In genomic region chr17:49235896-49236295, GRCh38 we compare ENCODE assay signal across 17 cellular contexts. TPM values are rescaled to one million over a fixed set of nuclear protein-coding genes. Genes with fewer than 3 reads are reported as not detected.
DNase-seq lines count a peak whose midpoint lies in the region; ATAC-seq and TF ChIP-seq lines count a peak whose summit lies in the region.
"Had no signal": no experiment of that assay in that cellular context is flagged by ENCODE, and none has a peak within 500 bp of the region (broad histone marks: within the 10 kb centered on the region; RNA-seq: fewer than 3 reads in every experiment).

No MANE protein-coding gene starts in this region.

- H3K4me1 Mint-ChIP-seq in CD14-positive monocyte, result peaks cover 36% of the 10 kb centered on the region
- peaks cover 27% of the 10 kb centered on the region for H3K4me1 Mint-ChIP-seq in GM23338
- peaks cover 27% of the 10 kb centered on the region for H3K4me1 Mint-ChIP-seq in dendritic cell treated with granulocyte-macrophage colony-stimulating factor and Interleukin-4, amounts not matched to agents 40 ng/mL and 50 ng/mL, for 4 days (ENCODE audit: low read depth)

- no peak overlapping the region for H3K4me2 ChIP-seq in GM23338
- no peak overlapping the region for H3K4me2 ChIP-seq in osteoblast (ENCODE audit: insufficient read depth, low read length)
- H3K4me2 ChIP-seq: BLaER1, KMS-11 had no signal

- peaks cover 4% of the 10 kb centered on the region; the same call in 1 of the 2 replicates for H3F3A ChIP-seq in GM23338 (replicated peaks; ENCODE audit: low read depth)

- peaks cover 0 to 3% (median 2%) of the 10 kb centered on the region in 7 donors for H3K9me3 Mint-ChIP-seq in CD14-positive monocyte
- no peaks in the 10 kb centered on the region for H3K9me3 Mint-ChIP-seq in GM23338
- no peaks in the 10 kb centered on the region for H3K9me3 Mint-ChIP-seq in dendritic cell treated with granulocyte-macrophage colony-stimulating factor and Interleukin-4, amounts not matched to agents 40 ng/mL and 50 ng/mL, for 4 days
- H3K9me3 Mint-ChIP-seq: CD8-positive, alpha-beta T cell had no signal

- no peaks in the 10 kb centered on the region for H3K9me2 ChIP-seq in GM23338 (ENCODE audit: insufficient read depth)

- H3K36me3 ChIP-seq in GM23338 (ENCODE audit: insufficient read depth) (no peaks in the 10 kb centered on the region), osteoblast (ENCODE audit: insufficient read depth, low read length) (no peaks in the 10 kb centered on the region)
- H3K36me3 ChIP-seq: BLaER1 had no signal

- H4K20me1 ChIP-seq in GM23338 (replicated peaks; ENCODE audit: insufficient read depth) (no peaks in the 10 kb centered on the region), osteoblast (ENCODE audit: insufficient read depth, low read length) (no peaks in the 10 kb centered on the region)
- H4K20me1 ChIP-seq: BLaER1 had no signal

- H3K27me3 ChIP-seq in GM23338 (ENCODE audit: insufficient read depth), result peaks cover 16% of the 10 kb centered on the region
- H3K27me3 ChIP-seq in osteoblast (ENCODE audit: insufficient read depth, low read length), result peaks cover 2% of the 10 kb centered on the region

- H3K27ac Mint-ChIP-seq in CD14-positive monocyte, result peak overlapping the region; percentile 73 to 96 (median 84)
- H3K27ac Mint-ChIP-seq in GM23338, result no peak overlapping the region
- H3K27ac Mint-ChIP-seq in dendritic cell treated with granulocyte-macrophage colony-stimulating factor and Interleukin-4, amounts not matched to agents 40 ng/mL and 50 ng/mL, for 4 days, result peak overlapping the region; percentile 32
- H3K27ac Mint-ChIP-seq: CD8-positive, alpha-beta T cell had no signal

- H3K4me3 ChIP-seq in GM23338 (no peak overlapping the region), osteoblast (ENCODE audit: insufficient read depth, low read length) (no peak overlapping the region)
- H3K4me3 ChIP-seq: BLaER1 had no signal

- TF ChIP-seq CTCF in CD14-positive monocyte (IDR thresholded peaks at IDR 0.05) (no peak), GM23338 (conservative IDR thresholded peaks at IDR 0.05; ENCODE audit: low read depth in 2 of 2) (no peak), osteoblast (IDR thresholded peaks at IDR 0.05; ENCODE audit: extremely low read depth, low read depth, low read length) (no peak)

- H3K79me2 ChIP-seq in GM23338 (replicated peaks; ENCODE audit: insufficient read depth), result no peaks in the 10 kb centered on the region
- H3K79me2 ChIP-seq in osteoblast (ENCODE audit: insufficient read depth, low read length), result no peaks in the 10 kb centered on the region

- H2AFZ ChIP-seq in GM23338, result 0 out of 2 replicates have a peak overlapping the region, but pooled peaks have one; percentile 7
- no peak overlapping the region for H2AFZ ChIP-seq in osteoblast (ENCODE audit: low read length)

- H3K36me3 Mint-ChIP-seq in CD14-positive monocyte (no peaks in the 10 kb centered on the region), GM23338 (ENCODE audit: low read depth) (no peaks in the 10 kb centered on the region)
- no peaks in the 10 kb centered on the region for H3K36me3 Mint-ChIP-seq in dendritic cell treated with granulocyte-macrophage colony-stimulating factor and Interleukin-4, amounts not matched to agents 40 ng/mL and 50 ng/mL, for 4 days (ENCODE audit: low read depth)
- H3K36me3 Mint-ChIP-seq: CD8-positive, alpha-beta T cell had no signal

- ATAC-seq in GM23338 (no peak), GM18858 (IDR thresholded peaks at IDR 0.05; ENCODE audit: unreplicated experiment) (no peak)
- ATAC-seq: CD8-positive, alpha-beta T cell had no signal

- H3K27me3 Mint-ChIP-seq in CD14-positive monocyte (ENCODE audit: low read depth in 3 of 3) (peaks cover 10 to 23% (median 21%) of the 10 kb centered on the region in 3 donors), GM23338 (ENCODE audit: insufficient read depth, low read depth, poor library complexity) (peaks cover 22% of the 10 kb centered on the region)
- H3K27me3 Mint-ChIP-seq in dendritic cell treated with granulocyte-macrophage colony-stimulating factor and Interleukin-4, amounts not matched to agents 40 ng/mL and 50 ng/mL, for 4 days, result peaks cover 17% of the 10 kb centered on the region

- intact Hi-C loops in CD14-positive monocyte (cut with micrococcal nuclease), result no loop called here
- intact Hi-C loops in dendritic cell treated with granulocyte-macrophage colony-stimulating factor and Interleukin-4, amounts not matched to agents 40 ng/mL and 50 ng/mL, for 4 days (cut with micrococcal nuclease), result no loop called here

- H3K4me1 ChIP-seq in GM23338 (ENCODE audit: insufficient read depth), result peaks cover 25% of the 10 kb centered on the region
- H3K4me1 ChIP-seq in osteoblast (ENCODE audit: insufficient read depth, low read length), result peaks cover 4% of the 10 kb centered on the region

- H3K9me3 ChIP-seq in osteoblast (ENCODE audit: low read depth, low read length), result no peaks in the 10 kb centered on the region
- H3K9me3 ChIP-seq: BLaER1 had no signal

- DNase-seq in CD14-positive monocyte (ENCODE audit: low spot score) (no peak), GM23338 (ENCODE audit: low spot score) (no peak), osteoblast (ENCODE audit: insufficient read length, low spot score, missing footprints) (peak; percentile 1), NCI-H1694 treated with DMSO at 0.1 percent for 48 hours (lab: John Stamatoyannopoulos, UW) (no peak), germinal center (ENCODE audit: low spot score) (no peak), NCI-H226 (no peak)
- DNase-seq: Calu3; CD8-positive, alpha-beta T cell; DMS79 treated with DMSO at 0.1 percent for 48 hours; HCEC 1CT had no signal

- H3K4me3 Mint-ChIP-seq in CD14-positive monocyte, result peak overlapping the region in 1 of 2 donors; percentile 59
- H3K4me3 Mint-ChIP-seq in GM23338, result no peak overlapping the region; the same call in 2 of the 3 replicates
- H3K4me3 Mint-ChIP-seq in dendritic cell treated with granulocyte-macrophage colony-stimulating factor and Interleukin-4, amounts not matched to agents 40 ng/mL and 50 ng/mL, for 4 days, result no peak overlapping the region
- H3K4me3 Mint-ChIP-seq: CD8-positive, alpha-beta T cell had no signal

- no peak overlapping the region for H3K27ac ChIP-seq in GM23338 (ENCODE audit: low read depth)
- no peak overlapping the region for H3K27ac ChIP-seq in osteoblast (ENCODE audit: low read depth, low read length)
- H3K27ac ChIP-seq: BLaER1, KMS-11 had no signal

TF ChIP-seq in GM23338, 12 proteins besides CTCF, POLR2A, EP300 and RAD21 (continues in another document):
- TF ChIP-seq EZH2phosphoT487 (IDR thresholded peaks at IDR 0.05; ENCODE audit: unreplicated experiment), result no peak

RNA-seq across cellular contexts. Expression of gene PHOSPHO1, which starts 5.3 kb away (rescaled TPM):
- polyA plus RNA-seq in CD14-positive monocyte (1 to 10 TPM in 1 of 2 donors, under 1 TPM in 1; 0.51 to 1.4 TPM), GM23338 (2016; fragmentation: Nextera tagmentation; extraction: Ambion mirVana) (0.38 and 0.71 TPM in 2 replicates)
- 2.2 and 2.4 TPM in 2 replicates for total RNA-seq in GM23338 (2014; rRNA removed; shearing (Covaris generic))
- 0.29 and 0.36 TPM in 2 replicates for total RNA-seq in osteoblast
- total RNA-seq: Calu3; CD8-positive, alpha-beta T cell had no signal

RNA-seq across cellular contexts. Expression of gene ABI3, which starts 25.4 kb away (rescaled TPM):
- polyA plus RNA-seq in CD14-positive monocyte (10 to 100 TPM; 43.2 to 90.6 TPM), GM23338 (2016; fragmentation: Nextera tagmentation; extraction: Ambion mirVana) (1.8 and 2.4 TPM in 2 replicates)
- total RNA-seq in GM23338 (2014; rRNA removed; shearing (Covaris generic)), result 1.2 and 3.0 TPM in 2 replicates
- under 0.01 and 0.36 TPM in 2 replicates for total RNA-seq in osteoblast
- total RNA-seq: Calu3, H4, LHCN-M2 had no signal

RNA-seq across cellular contexts. Expression of gene GNGT2, which starts 25.5 kb away (rescaled TPM):
- polyA plus RNA-seq in CD14-positive monocyte, result 10 to 100 TPM; 16.7 to 25.1 TPM
- total RNA-seq in GM23338 (2014; rRNA removed; shearing (Covaris generic)), result 0.42 TPM in 1 of 2 replicates, not detected in the other
- polyA plus RNA-seq in GM23338 (2016; fragmentation: Nextera tagmentation; extraction: Ambion mirVana), result 0.56 and 1.5 TPM in 2 replicates
- total RNA-seq in osteoblast, result not detected in 2 replicates
- total RNA-seq: Calu3, G401, LHCN-M2 had no signal
